In genomic region chr11:82955676-82956453, GRCh38 we compare ENCODE assay signal across 1 cellular context.
TF ChIP-seq lines count a peak whose summit lies in the region.
"Not testable (repeated sequence)": the region's sequence is repeated elsewhere in the genome, so short reads cannot be mapped to it uniquely, and the experiment has no call there.

No MANE protein-coding gene starts in this region.

TF ChIP-seq in HepG2, 621 proteins besides CTCF, POLR2A, EP300 and RAD21 (continues in another document):
- peak; percentile 18; the same call in 1 of the 2 replicates for TF ChIP-seq ZBTB4 (CRISPR knock-in tag; IDR thresholded peaks at IDR 0.05; ENCODE audit: borderline replicate concordance)
- TF ChIP-seq NR2F6 (IDR thresholded peaks at IDR 0.05): 0 out of 2 replicates have a peak, but pooled peaks have one; percentile 33
- TF ChIP-seq NR2F6 (CRISPR knock-in tag; IDR thresholded peaks at IDR 0.05); SOX13 (IDR thresholded peaks at IDR 0.05); SOX6 (IDR thresholded peaks at IDR 0.05); CREM (CRISPR knock-in tag; IDR thresholded peaks at IDR 0.05): not testable (repeated sequence)
- peak; percentile 33; the same call in 1 of the 2 replicates for TF ChIP-seq KAT8 (CRISPR knock-in tag; IDR thresholded peaks at IDR 0.05)
- peak in 1 of 2 experiments; percentile 26; a peak in 1 of 4 replicates for TF ChIP-seq SOX13 (CRISPR knock-in tag; conservative IDR thresholded peaks at IDR 0.05 in 1 of 2, IDR thresholded peaks at IDR 0.05 in 1 of 2)
- TF ChIP-seq POGZ (CRISPR knock-in tag; IDR thresholded peaks at IDR 0.05): peak; percentile 58
- peak; percentile 94 for TF ChIP-seq PRDM10 (CRISPR knock-in tag; IDR thresholded peaks at IDR 0.05; ENCODE audit: low read depth)
- 0 out of 2 replicates have a peak, but pooled peaks have one; percentile 20 for TF ChIP-seq ZFX (CRISPR knock-in tag; IDR thresholded peaks at IDR 0.05; ENCODE audit: low read depth)
- 0 out of 2 replicates have a peak, but pooled peaks have one; percentile 15 for TF ChIP-seq KMT2B (CRISPR knock-in tag; IDR thresholded peaks at IDR 0.05)
- TF ChIP-seq ZNF350 (CRISPR knock-in tag; IDR thresholded peaks at IDR 0.05; ENCODE audit: borderline replicate concordance, low read depth): peak; percentile 46; the same call in 1 of the 2 replicates
- 0 out of 2 replicates have a peak, but pooled peaks have one; percentile 38 for TF ChIP-seq ZNF292 (CRISPR knock-in tag; IDR thresholded peaks at IDR 0.05; ENCODE audit: borderline replicate concordance, low read depth)
- TF ChIP-seq SOX6 (CRISPR knock-in tag; IDR thresholded peaks at IDR 0.05): peak; percentile 49
- TF ChIP-seq ELF3 (CRISPR knock-in tag; IDR thresholded peaks at IDR 0.05): peak; percentile 66
- 0 out of 2 replicates have a peak, but pooled peaks have one; percentile 14 for TF ChIP-seq SOX5 (CRISPR knock-in tag; IDR thresholded peaks at IDR 0.05; ENCODE audit: borderline replicate concordance)
- peak; percentile 48; the same call in 1 of the 2 replicates for TF ChIP-seq ELF1 (CRISPR knock-in tag; IDR thresholded peaks at IDR 0.05)
- 0 out of 2 replicates have a peak, but pooled peaks have one; percentile 8 for TF ChIP-seq DRAP1 (CRISPR knock-in tag; IDR thresholded peaks at IDR 0.05)
- TF ChIP-seq ZNF644 (CRISPR knock-in tag; IDR thresholded peaks at IDR 0.05; ENCODE audit: low read depth): 0 out of 2 replicates have a peak, but pooled peaks have one; percentile 37
- TF ChIP-seq RARA (CRISPR knock-in tag; IDR thresholded peaks at IDR 0.05): 0 out of 2 replicates have a peak, but pooled peaks have one; percentile 28
- TF ChIP-seq HNF1B (CRISPR knock-in tag; IDR thresholded peaks at IDR 0.05): 0 out of 2 replicates have a peak, but pooled peaks have one; percentile 27
- TF ChIP-seq ZNF501 (CRISPR knock-in tag; IDR thresholded peaks at IDR 0.05): peak; percentile 46
- 0 out of 2 replicates have a peak, but pooled peaks have one; percentile 11 for TF ChIP-seq HNF4A (CRISPR knock-in tag; IDR thresholded peaks at IDR 0.05)
- peak; percentile 38 for TF ChIP-seq YY1 (IDR thresholded peaks at IDR 0.05; ENCODE audit: insufficient read depth, insufficient replicate concordance, low read depth, low read length)
- TF ChIP-seq KDM5B (CRISPR knock-in tag; IDR thresholded peaks at IDR 0.05; ENCODE audit: borderline replicate concordance): 0 out of 2 replicates have a peak, but pooled peaks have one; percentile 40
- TF ChIP-seq FOXO1 (CRISPR knock-in tag; IDR thresholded peaks at IDR 0.05): 0 out of 2 replicates have a peak, but pooled peaks have one; percentile 20
- TF ChIP-seq ARID5B (CRISPR knock-in tag; IDR thresholded peaks at IDR 0.05): peak; percentile 62
- 0 out of 2 replicates have a peak, but pooled peaks have one; percentile 19 for TF ChIP-seq PHF21A (CRISPR knock-in tag; IDR thresholded peaks at IDR 0.05)
- peak; percentile 43; the same call in 1 of the 2 replicates for TF ChIP-seq RXRB (CRISPR knock-in tag; IDR thresholded peaks at IDR 0.05; ENCODE audit: borderline replicate concordance)
- peak; percentile 68 for TF ChIP-seq PAXIP1 (CRISPR knock-in tag; conservative IDR thresholded peaks at IDR 0.05)
- TF ChIP-seq ZKSCAN8 (CRISPR knock-in tag; IDR thresholded peaks at IDR 0.05; ENCODE audit: borderline replicate concordance): 0 out of 2 replicates have a peak, but pooled peaks have one; percentile 20
- peak; percentile 61 for TF ChIP-seq ZNF687 (CRISPR knock-in tag; IDR thresholded peaks at IDR 0.05)
- 0 out of 2 replicates have a peak, but pooled peaks have one; percentile 18 for TF ChIP-seq CREM (IDR thresholded peaks at IDR 0.05)
- TF ChIP-seq FOXA3 (CRISPR knock-in tag; IDR thresholded peaks at IDR 0.05): peak; percentile 80
- peak; percentile 62; the same call in 1 of the 2 replicates for TF ChIP-seq BCL6 (CRISPR knock-in tag; IDR thresholded peaks at IDR 0.05)
- TF ChIP-seq RXRA (CRISPR knock-in tag; IDR thresholded peaks at IDR 0.05): peak; percentile 16; the same call in 1 of the 2 replicates
- peak; percentile 15; the same call in 1 of the 2 replicates for TF ChIP-seq ETV5 (CRISPR knock-in tag; IDR thresholded peaks at IDR 0.05; ENCODE audit: borderline replicate concordance)
